ENCODE assay signal across 21 cellular contexts in genomic region chr16:16175296-16175695, GRCh38. TPM values are rescaled to one million over a fixed set of nuclear protein-coding genes. Genes with fewer than 3 reads are reported as not detected.
DNase-seq lines count a peak whose midpoint lies in the region; ATAC-seq and TF ChIP-seq lines count a peak whose summit lies in the region.
"Had no signal": no experiment of that assay in that cellular context is flagged by ENCODE, and none has a peak within 500 bp of the region (broad histone marks: within the 10 kb centered on the region; RNA-seq: fewer than 3 reads in every experiment).

No MANE protein-coding gene starts in this region.

- ATAC-seq in left colon = no peak
- ATAC-seq: HCT116 had no signal

- H3K36me3 Mint-ChIP-seq in glutamatergic neuron (ENCODE audit: unreplicated experiment) = peaks cover 18% of the 10 kb centered on the region
- no peaks in the 10 kb centered on the region for H3K36me3 Mint-ChIP-seq in activated naive CD8-positive, alpha-beta T cell treated with anti-CD3 and anti-CD28 coated beads for 36 hours
- no peaks in the 10 kb centered on the region for H3K36me3 Mint-ChIP-seq in endothelial cell (ENCODE audit: low read depth, unreplicated experiment)
- H3K36me3 Mint-ChIP-seq: CD4-positive, alpha-beta memory T cell had no signal

- H3K9me3 Mint-ChIP-seq in glutamatergic neuron (ENCODE audit: unreplicated experiment) (peaks cover 6% of the 10 kb centered on the region), endothelial cell (ENCODE audit: unreplicated experiment) (peaks cover 4% of the 10 kb centered on the region)
- H3K9me3 Mint-ChIP-seq in activated naive CD8-positive, alpha-beta T cell treated with anti-CD3 and anti-CD28 coated beads for 36 hours = peaks cover 1% of the 10 kb centered on the region

- no peaks in the 10 kb centered on the region for H3K36me3 ChIP-seq in sigmoid colon

- H3K4me1 Mint-ChIP-seq in glutamatergic neuron (ENCODE audit: low read depth, unreplicated experiment) (peaks cover 2% of the 10 kb centered on the region), endothelial cell (ENCODE audit: unreplicated experiment) (no peaks in the 10 kb centered on the region)
- H3K4me1 Mint-ChIP-seq in activated naive CD8-positive, alpha-beta T cell treated with anti-CD3 and anti-CD28 coated beads for 36 hours = no peaks in the 10 kb centered on the region
- H3K4me1 Mint-ChIP-seq: CD4-positive, alpha-beta memory T cell had no signal

- DNase-seq in DMS 273 (lab: John Stamatoyannopoulos, UW; ENCODE audit: unreplicated experiment) (peak; percentile 25), DMS 273 treated with DMSO at 0.1 percent for 48 hours (lab: John Stamatoyannopoulos, UW) (no peak), glutamatergic neuron (peak; percentile 49), left colon (peak; percentile 14 to 71), sigmoid colon (peak; percentile 94), endothelial cell (ENCODE audit: low spot score) (no peak), DMS153 treated with DMSO at 0.1 percent for 48 hours (lab: John Stamatoyannopoulos, UW; ENCODE audit: unreplicated experiment) (no peak)
- no peak for DNase-seq in activated naive CD8-positive, alpha-beta T cell treated with anti-CD3 and anti-CD28 coated beads for 36 hours
- DNase-seq: Calu3; CD4-positive, alpha-beta memory T cell; DND-41; GM23248; KBM-7; MV-4-11; NCI-H1417 treated with DMSO at 0.1 percent for 48 hours; NCI-H1930; NCI-H446; NCI-H748 treated with DMSO at 0.1 percent for 48 hours; SHP77 had no signal

- H3K9me3 ChIP-seq in sigmoid colon = peaks cover 0 to 3% (median 0%) of the 10 kb centered on the region in 4 donors

- TF ChIP-seq CTCF in glutamatergic neuron (IDR thresholded peaks at IDR 0.05; ENCODE audit: partially characterized antibody, unreplicated experiment) (no peak), sigmoid colon (IDR thresholded peaks at IDR 0.05) (no peak), endothelial cell (IDR thresholded peaks at IDR 0.05; ENCODE audit: unreplicated experiment) (no peak)

- TF ChIP-seq POLR2A in sigmoid colon (IDR thresholded peaks at IDR 0.05) = no peak

- peak overlapping the region in 3 of 4 donors; percentile 55 to 64 (median 64) for H3K27ac ChIP-seq in sigmoid colon
- H3K27ac ChIP-seq: 22Rv1, GM23248 had no signal

- H3K27me3 Mint-ChIP-seq in glutamatergic neuron (ENCODE audit: unreplicated experiment) = peaks cover 4% of the 10 kb centered on the region
- no peaks in the 10 kb centered on the region for H3K27me3 Mint-ChIP-seq in activated naive CD8-positive, alpha-beta T cell treated with anti-CD3 and anti-CD28 coated beads for 36 hours
- peaks cover 2% of the 10 kb centered on the region for H3K27me3 Mint-ChIP-seq in endothelial cell (ENCODE audit: unreplicated experiment)

- intact Hi-C loops in left colon (cut with DNase I, micrococcal nuclease) (no loop called here), sigmoid colon (cut with DNase I) (loop anchor here (2.0 kb wide), 1 partner anchor 24 kb away; no protein-coding TSS in a partner anchor)

- peaks cover 0 to 22% (median 12%) of the 10 kb centered on the region in 4 donors for H3K4me1 ChIP-seq in sigmoid colon

- H3K27ac Mint-ChIP-seq in glutamatergic neuron (ENCODE audit: unreplicated experiment) = no peak overlapping the region
- no peak overlapping the region for H3K27ac Mint-ChIP-seq in activated naive CD8-positive, alpha-beta T cell treated with anti-CD3 and anti-CD28 coated beads for 36 hours
- H3K27ac Mint-ChIP-seq in endothelial cell (ENCODE audit: unreplicated experiment) = no peak overlapping the region
- H3K27ac Mint-ChIP-seq: CD4-positive, alpha-beta memory T cell had no signal

- H3K27me3 ChIP-seq in sigmoid colon = no peaks in the 10 kb centered on the region

- WGBS in sigmoid colon, 2 donors = 73 to 82% methylated on average over 5 of the region's 5 CpGs

- H3K4me3 Mint-ChIP-seq in glutamatergic neuron (ENCODE audit: unreplicated experiment) = no peak overlapping the region
- H3K4me3 Mint-ChIP-seq in activated naive CD8-positive, alpha-beta T cell treated with anti-CD3 and anti-CD28 coated beads for 36 hours = no peak overlapping the region
- H3K4me3 Mint-ChIP-seq in endothelial cell (ENCODE audit: unreplicated experiment) = no peak overlapping the region
- H3K4me3 Mint-ChIP-seq: CD4-positive, alpha-beta memory T cell had no signal

- TF ChIP-seq EP300 in sigmoid colon (IDR thresholded peaks at IDR 0.05) = peak in 1 of 4 donors; percentile 59

- no peak overlapping the region for H3K4me3 ChIP-seq in sigmoid colon
- H3K4me3 ChIP-seq: GM23248 had no signal

RNA-seq across cellular contexts. Expression of gene ABCC6, which starts 48.0 kb away (rescaled TPM):
- total RNA-seq in glutamatergic neuron (ENCODE audit: unreplicated experiment) = 2.7 TPM
- 10 to 100 TPM; 20.2 to 27.8 TPM for total RNA-seq in left colon
- 1 to 10 TPM in 2 of 4 donors, under 1 TPM in 1, not detected in 1; 0.66 to 1.8 (median 1.7) TPM for total RNA-seq in sigmoid colon
- polyA plus RNA-seq in sigmoid colon = 10 to 100 TPM in 2 of 3 donors, 1 to 10 TPM in 1; 7.4 to 22.2 (median 11.4) TPM
- total RNA-seq in activated naive CD8-positive, alpha-beta T cell treated with anti-CD3 and anti-CD28 coated beads for 36 hours = not detected
- 0.36 TPM for total RNA-seq in endothelial cell (ENCODE audit: unreplicated experiment)
- total RNA-seq: CD4-positive, alpha-beta memory T cell; GM23248 had no signal

RNA-seq across cellular contexts. Expression of gene NOMO3, which starts 57.0 kb away (rescaled TPM):
- total RNA-seq in glutamatergic neuron (ENCODE audit: unreplicated experiment) (42.3 TPM), left colon (10 to 100 TPM; 29.8 to 49.3 TPM), sigmoid colon (10 to 100 TPM; 18.7 to 41.7 (median 40.3) TPM), endothelial cell (ENCODE audit: unreplicated experiment) (38.9 TPM)
- polyA plus RNA-seq in sigmoid colon = 10 to 100 TPM in 1 of 3 donors, 1 to 10 TPM in 2; 1.2 to 12.1 (median 6.5) TPM
- total RNA-seq in activated naive CD8-positive, alpha-beta T cell treated with anti-CD3 and anti-CD28 coated beads for 36 hours = 10 to 100 TPM; 15.2 to 19.6 TPM

Comparison
In these comparisons a context has a peak if more than half of its experiments do, and no peak if none do; other contexts are left out.
1. DNase-seq: peak in DMS 273 (single experiment), glutamatergic neuron (single experiment), left colon (2 of 2) and sigmoid colon (single experiment); none in DMS 273 treated with DMSO at 0.1 percent for 48 hours (single experiment), activated naive CD8-positive, alpha-beta T cell treated with anti-CD3 and anti-CD28 coated beads for 36 hours (single experiment), endothelial cell (single experiment) and DMS153 treated with DMSO at 0.1 percent for 48 hours (single experiment).